Comparison of ENCODE assay signal across 1 cellular context in the genomic region with DNA sequence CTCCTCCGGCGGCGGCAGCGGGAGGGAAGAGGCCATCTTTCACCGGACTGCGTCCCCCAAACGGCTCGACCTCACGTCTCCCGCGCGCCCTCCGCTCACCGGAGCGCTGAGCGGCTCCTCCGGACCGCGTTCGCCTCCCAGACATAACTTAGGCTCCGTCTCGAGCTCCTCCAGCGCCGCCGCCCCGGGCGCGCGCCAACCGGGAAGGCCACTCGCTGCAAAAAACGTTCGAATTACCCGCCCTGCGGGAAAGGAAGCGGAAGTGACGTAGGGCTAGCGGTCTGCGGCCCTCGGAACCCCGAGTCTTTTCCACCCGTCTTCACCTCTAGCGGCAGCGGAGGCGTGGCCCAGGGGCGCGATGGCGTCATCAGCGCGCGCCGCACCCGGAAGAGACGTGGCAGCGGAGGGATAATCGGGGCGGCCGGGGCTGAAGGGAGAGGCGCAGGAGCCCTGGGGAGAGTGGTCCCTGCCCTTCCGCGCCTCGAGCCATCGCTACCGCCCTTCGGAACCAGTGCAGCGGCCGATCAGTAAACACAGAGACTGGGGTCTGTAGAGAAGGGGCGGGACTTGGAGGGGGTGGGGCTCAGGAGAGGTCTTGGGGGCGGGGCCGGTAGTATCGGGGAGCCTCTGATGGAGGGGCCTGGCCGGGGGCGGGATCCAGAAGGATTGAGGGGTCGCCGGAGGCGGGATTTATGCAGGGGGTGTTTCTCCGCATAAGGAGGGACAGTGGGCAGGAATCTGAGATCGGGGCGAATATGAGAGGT.
TF ChIP-seq lines count a peak whose summit lies in the region.

A gene with protein sequence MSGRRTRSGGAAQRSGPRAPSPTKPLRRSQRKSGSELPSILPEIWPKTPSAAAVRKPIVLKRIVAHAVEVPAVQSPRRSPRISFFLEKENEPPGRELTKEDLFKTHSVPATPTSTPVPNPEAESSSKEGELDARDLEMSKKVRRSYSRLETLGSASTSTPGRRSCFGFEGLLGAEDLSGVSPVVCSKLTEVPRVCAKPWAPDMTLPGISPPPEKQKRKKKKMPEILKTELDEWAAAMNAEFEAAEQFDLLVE (minus strand): TSS at position 207 of the 764 bp plus-strand sequence. CDS start 62 bp downstream, at position 145.
A gene (plus strand): TSS at position 389 of the 764 bp plus-strand sequence. CDS start 477 bp downstream, outside the sequence.

TF ChIP-seq in K562, 482 proteins besides CTCF, POLR2A, EP300 and RAD21 (continued from another document and continues in another):
- TF ChIP-seq, protein P1, sequence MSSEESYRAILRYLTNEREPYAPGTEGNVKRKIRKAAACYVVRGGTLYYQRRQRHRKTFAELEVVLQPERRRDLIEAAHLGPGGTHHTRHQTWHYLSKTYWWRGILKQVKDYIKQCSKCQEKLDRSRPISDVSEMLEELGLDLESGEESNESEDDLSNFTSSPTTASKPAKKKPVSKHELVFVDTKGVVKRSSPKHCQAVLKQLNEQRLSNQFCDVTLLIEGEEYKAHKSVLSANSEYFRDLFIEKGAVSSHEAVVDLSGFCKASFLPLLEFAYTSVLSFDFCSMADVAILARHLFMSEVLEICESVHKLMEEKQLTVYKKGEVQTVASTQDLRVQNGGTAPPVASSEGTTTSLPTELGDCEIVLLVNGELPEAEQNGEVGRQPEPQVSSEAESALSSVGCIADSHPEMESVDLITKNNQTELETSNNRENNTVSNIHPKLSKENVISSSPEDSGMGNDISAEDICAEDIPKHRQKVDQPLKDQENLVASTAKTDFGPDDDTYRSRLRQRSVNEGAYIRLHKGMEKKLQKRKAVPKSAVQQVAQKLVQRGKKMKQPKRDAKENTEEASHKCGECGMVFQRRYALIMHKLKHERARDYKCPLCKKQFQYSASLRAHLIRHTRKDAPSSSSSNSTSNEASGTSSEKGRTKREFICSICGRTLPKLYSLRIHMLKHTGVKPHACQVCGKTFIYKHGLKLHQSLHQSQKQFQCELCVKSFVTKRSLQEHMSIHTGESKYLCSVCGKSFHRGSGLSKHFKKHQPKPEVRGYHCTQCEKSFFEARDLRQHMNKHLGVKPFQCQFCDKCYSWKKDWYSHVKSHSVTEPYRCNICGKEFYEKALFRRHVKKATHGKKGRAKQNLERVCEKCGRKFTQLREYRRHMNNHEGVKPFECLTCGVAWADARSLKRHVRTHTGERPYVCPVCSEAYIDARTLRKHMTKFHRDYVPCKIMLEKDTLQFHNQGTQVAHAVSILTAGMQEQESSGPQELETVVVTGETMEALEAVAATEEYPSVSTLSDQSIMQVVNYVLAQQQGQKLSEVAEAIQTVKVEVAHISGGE (CRISPR knock-in tag; IDR thresholded peaks at IDR 0.05) = peak; percentile 74 to 96 (median 87); a peak in 5 of 6 replicates
- TF ChIP-seq ZNF589 (CRISPR knock-in tag; IDR thresholded peaks at IDR 0.05; ENCODE audit: low read depth) (no peak), ZNF175 (CRISPR knock-in tag; IDR thresholded peaks at IDR 0.05; ENCODE audit: low read depth) (no peak; the same call in 1 of the 2 replicates), NRF1 (conservative IDR thresholded peaks at IDR 0.05 in 1 of 2, IDR thresholded peaks at IDR 0.05 in 1 of 2) (peak; percentile 46 to 55), NFRKB (IDR thresholded peaks at IDR 0.05; ENCODE audit: low read depth) (no peak; the same call in 1 of the 2 replicates), JUN (IDR thresholded peaks at IDR 0.05; ENCODE audit: borderline replicate concordance, low read depth, low read length) (peak; percentile 68; the same call in 1 of the 2 replicates), JUN (CRISPR knock-in tag; IDR thresholded peaks at IDR 0.05; ENCODE audit: borderline replicate concordance) (no peak), NR3C1 (CRISPR knock-in tag; IDR thresholded peaks at IDR 0.05) (no peak), SRSF3 (IDR thresholded peaks at IDR 0.05; ENCODE audit: insufficient read depth, low read length) (no peak), GTF2E2 (tag; IDR thresholded peaks at IDR 0.05) (no peak), CHCHD3 (CRISPR knock-in tag; IDR thresholded peaks at IDR 0.05) (no peak), ZNF707 (CRISPR knock-in tag; conservative IDR thresholded peaks at IDR 0.05) (no peak), SP1 (CRISPR knock-in tag; IDR thresholded peaks at IDR 0.05) (peak; percentile 100), NELFE (IDR thresholded peaks at IDR 0.05; ENCODE audit: insufficient read depth, insufficient read length) (no peak), DIDO1 (tag; IDR thresholded peaks at IDR 0.05; ENCODE audit: low read depth) (peak; percentile 87), FOXA3 (CRISPR knock-in tag; conservative IDR thresholded peaks at IDR 0.05 in 1 of 2, IDR thresholded peaks at IDR 0.05 in 1 of 2) (no peak), KLF13 (tag; IDR thresholded peaks at IDR 0.05; ENCODE audit: borderline replicate concordance, low read depth) (peak; percentile 91), FOSL1 (tag; conservative IDR thresholded peaks at IDR 0.05) (no peak), RHOXF2B (CRISPR knock-in tag; conservative IDR thresholded peaks at IDR 0.05) (no peak), SIRT6 (IDR thresholded peaks at IDR 0.05; ENCODE audit: low read depth, low read length) (no peak)
- TF ChIP-seq, protein P2, sequence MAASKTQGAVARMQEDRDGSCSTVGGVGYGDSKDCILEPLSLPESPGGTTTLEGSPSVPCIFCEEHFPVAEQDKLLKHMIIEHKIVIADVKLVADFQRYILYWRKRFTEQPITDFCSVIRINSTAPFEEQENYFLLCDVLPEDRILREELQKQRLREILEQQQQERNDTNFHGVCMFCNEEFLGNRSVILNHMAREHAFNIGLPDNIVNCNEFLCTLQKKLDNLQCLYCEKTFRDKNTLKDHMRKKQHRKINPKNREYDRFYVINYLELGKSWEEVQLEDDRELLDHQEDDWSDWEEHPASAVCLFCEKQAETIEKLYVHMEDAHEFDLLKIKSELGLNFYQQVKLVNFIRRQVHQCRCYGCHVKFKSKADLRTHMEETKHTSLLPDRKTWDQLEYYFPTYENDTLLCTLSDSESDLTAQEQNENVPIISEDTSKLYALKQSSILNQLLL (CRISPR knock-in tag; IDR thresholded peaks at IDR 0.05; ENCODE audit: borderline replicate concordance) = no peak
- TF ChIP-seq, protein P3, sequence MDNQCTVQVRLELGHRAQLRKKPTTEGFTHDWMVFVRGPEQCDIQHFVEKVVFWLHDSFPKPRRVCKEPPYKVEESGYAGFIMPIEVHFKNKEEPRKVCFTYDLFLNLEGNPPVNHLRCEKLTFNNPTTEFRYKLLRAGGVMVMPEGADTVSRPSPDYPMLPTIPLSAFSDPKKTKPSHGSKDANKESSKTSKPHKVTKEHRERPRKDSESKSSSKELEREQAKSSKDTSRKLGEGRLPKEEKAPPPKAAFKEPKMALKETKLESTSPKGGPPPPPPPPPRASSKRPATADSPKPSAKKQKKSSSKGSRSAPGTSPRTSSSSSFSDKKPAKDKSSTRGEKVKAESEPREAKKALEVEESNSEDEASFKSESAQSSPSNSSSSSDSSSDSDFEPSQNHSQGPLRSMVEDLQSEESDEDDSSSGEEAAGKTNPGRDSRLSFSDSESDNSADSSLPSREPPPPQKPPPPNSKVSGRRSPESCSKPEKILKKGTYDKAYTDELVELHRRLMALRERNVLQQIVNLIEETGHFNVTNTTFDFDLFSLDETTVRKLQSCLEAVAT (IDR thresholded peaks at IDR 0.05) = peak; percentile 14 to 36; a peak in 2 of 4 replicates
- TF ChIP-seq, protein P4, sequence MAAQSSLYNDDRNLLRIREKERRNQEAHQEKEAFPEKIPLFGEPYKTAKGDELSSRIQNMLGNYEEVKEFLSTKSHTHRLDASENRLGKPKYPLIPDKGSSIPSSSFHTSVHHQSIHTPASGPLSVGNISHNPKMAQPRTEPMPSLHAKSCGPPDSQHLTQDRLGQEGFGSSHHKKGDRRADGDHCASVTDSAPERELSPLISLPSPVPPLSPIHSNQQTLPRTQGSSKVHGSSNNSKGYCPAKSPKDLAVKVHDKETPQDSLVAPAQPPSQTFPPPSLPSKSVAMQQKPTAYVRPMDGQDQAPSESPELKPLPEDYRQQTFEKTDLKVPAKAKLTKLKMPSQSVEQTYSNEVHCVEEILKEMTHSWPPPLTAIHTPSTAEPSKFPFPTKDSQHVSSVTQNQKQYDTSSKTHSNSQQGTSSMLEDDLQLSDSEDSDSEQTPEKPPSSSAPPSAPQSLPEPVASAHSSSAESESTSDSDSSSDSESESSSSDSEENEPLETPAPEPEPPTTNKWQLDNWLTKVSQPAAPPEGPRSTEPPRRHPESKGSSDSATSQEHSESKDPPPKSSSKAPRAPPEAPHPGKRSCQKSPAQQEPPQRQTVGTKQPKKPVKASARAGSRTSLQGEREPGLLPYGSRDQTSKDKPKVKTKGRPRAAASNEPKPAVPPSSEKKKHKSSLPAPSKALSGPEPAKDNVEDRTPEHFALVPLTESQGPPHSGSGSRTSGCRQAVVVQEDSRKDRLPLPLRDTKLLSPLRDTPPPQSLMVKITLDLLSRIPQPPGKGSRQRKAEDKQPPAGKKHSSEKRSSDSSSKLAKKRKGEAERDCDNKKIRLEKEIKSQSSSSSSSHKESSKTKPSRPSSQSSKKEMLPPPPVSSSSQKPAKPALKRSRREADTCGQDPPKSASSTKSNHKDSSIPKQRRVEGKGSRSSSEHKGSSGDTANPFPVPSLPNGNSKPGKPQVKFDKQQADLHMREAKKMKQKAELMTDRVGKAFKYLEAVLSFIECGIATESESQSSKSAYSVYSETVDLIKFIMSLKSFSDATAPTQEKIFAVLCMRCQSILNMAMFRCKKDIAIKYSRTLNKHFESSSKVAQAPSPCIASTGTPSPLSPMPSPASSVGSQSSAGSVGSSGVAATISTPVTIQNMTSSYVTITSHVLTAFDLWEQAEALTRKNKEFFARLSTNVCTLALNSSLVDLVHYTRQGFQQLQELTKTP (IDR thresholded peaks at IDR 0.05; ENCODE audit: low read depth in 1 of 2, partially characterized antibody in 2 of 2) = no peak
- TF ChIP-seq, protein P5, sequence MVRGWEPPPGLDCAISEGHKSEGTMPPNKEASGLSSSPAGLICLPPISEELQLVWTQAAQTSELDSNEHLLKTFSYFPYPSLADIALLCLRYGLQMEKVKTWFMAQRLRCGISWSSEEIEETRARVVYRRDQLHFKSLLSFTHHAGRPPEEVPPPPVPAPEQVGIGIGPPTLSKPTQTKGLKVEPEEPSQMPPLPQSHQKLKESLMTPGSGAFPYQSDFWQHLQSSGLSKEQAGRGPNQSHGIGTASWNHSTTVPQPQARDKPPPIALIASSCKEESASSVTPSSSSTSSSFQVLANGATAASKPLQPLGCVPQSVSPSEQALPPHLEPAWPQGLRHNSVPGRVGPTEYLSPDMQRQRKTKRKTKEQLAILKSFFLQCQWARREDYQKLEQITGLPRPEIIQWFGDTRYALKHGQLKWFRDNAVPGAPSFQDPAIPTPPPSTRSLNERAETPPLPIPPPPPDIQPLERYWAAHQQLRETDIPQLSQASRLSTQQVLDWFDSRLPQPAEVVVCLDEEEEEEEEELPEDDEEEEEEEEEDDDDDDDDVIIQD (CRISPR knock-in tag; IDR thresholded peaks at IDR 0.05) = no peak
- TF ChIP-seq, protein P6, sequence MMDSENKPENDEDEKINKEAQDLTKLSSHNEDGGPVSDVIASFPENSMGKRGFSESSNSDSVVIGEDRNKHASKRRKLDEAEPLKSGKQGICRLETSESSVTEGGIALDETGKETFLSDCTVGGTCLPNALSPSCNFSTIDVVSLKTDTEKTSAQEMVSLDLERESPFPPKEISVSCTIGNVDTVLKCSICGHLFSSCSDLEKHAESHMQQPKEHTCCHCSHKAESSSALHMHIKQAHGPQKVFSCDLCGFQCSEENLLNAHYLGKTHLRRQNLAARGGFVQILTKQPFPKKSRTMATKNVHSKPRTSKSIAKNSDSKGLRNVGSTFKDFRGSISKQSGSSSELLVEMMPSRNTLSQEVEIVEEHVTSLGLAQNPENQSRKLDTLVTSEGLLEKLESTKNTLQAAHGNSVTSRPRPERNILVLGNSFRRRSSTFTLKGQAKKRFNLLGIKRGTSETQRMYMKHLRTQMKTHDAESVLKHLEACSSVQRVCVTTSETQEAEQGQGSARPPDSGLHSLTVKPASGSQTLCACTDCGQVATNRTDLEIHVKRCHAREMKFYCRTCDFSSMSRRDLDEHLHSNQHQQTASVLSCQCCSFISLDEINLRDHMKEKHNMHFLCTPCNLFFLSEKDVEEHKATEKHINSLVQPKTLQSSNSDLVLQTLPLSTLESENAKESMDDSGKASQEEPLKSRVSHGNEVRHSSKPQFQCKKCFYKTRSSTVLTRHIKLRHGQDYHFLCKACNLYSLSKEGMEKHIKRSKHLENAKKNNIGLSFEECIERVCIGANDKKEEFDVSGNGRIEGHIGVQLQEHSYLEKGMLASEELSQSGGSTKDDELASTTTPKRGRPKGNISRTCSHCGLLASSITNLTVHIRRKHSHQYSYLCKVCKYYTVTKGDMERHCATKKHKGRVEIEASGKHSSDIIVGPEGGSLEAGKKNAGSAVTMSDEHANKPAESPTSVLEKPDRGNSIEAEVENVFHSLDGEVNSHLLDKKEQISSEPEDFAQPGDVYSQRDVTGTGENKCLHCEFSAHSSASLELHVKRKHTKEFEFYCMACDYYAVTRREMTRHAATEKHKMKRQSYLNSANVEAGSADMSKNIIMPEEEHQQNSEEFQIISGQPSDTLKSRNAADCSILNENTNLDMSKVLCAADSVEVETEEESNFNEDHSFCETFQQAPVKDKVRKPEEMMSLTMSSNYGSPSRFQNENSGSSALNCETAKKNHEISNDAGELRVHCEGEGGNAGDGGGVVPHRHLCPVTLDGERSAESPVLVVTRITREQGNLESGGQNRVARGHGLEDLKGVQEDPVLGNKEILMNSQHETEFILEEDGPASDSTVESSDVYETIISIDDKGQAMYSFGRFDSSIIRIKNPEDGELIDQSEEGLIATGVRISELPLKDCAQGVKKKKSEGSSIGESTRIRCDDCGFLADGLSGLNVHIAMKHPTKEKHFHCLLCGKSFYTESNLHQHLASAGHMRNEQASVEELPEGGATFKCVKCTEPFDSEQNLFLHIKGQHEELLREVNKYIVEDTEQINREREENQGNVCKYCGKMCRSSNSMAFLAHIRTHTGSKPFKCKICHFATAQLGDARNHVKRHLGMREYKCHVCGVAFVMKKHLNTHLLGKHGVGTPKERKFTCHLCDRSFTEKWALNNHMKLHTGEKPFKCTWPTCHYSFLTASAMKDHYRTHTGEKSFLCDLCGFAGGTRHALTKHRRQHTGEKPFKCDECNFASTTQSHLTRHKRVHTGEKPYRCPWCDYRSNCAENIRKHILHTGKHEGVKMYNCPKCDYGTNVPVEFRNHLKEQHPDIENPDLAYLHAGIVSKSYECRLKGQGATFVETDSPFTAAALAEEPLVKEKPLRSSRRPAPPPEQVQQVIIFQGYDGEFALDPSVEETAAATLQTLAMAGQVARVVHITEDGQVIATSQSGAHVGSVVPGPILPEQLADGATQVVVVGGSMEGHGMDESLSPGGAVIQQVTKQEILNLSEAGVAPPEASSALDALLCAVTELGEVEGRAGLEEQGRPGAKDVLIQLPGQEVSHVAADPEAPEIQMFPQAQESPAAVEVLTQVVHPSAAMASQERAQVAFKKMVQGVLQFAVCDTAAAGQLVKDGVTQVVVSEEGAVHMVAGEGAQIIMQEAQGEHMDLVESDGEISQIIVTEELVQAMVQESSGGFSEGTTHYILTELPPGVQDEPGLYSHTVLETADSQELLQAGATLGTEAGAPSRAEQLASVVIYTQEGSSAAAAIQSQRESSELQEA (IDR thresholded peaks at IDR 0.05; ENCODE audit: low read depth) = no peak
- TF ChIP-seq, protein P7, sequence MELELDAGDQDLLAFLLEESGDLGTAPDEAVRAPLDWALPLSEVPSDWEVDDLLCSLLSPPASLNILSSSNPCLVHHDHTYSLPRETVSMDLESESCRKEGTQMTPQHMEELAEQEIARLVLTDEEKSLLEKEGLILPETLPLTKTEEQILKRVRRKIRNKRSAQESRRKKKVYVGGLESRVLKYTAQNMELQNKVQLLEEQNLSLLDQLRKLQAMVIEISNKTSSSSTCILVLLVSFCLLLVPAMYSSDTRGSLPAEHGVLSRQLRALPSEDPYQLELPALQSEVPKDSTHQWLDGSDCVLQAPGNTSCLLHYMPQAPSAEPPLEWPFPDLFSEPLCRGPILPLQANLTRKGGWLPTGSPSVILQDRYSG (tag; conservative IDR thresholded peaks at IDR 0.05; ENCODE audit: low read depth) = no peak
